Comparison of ENCODE assay signal across 1 cellular context in the genomic region with DNA sequence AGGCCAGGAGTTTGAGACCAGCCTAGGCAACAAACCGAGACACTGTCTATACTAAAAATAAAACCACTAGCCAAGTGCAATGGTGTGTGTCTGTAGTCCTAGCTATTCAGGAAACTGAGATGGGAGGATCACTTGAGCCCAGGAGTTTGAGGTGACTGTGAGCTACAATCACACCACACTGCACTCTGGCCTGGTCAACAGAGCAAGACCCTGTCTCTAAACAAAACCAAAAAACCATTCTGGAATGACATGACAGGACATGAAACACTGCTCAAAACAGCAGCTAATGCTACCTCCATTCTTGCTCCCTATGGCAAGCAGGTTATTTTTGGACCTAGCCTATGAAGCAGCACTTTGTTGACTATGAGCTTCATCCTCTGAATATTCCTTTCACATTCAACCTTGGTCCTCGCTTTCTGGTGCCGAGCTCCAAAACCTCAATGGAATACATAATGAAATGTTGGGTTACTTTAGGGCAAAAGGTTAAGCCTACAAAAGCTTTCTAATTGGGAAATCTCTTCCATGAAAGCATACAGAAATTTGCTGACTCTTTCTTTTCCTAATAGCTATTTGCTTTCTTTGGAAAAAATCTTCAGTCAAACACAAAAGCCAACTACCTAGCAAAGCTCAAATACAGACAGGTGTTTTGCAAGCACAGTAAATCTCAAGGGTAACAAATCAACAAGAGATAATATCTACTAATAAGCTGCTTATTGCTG.
TF ChIP-seq lines count a peak whose summit lies in the region.

No MANE protein-coding gene starts in this region.

TF ChIP-seq in HepG2, 621 proteins besides CTCF, POLR2A, EP300 and RAD21 (continued from another document):
- TF ChIP-seq HNF4A (CRISPR knock-in tag; IDR thresholded peaks at IDR 0.05) (peak; percentile 59; the same call in 1 of the 2 replicates), ZNF17 (CRISPR knock-in tag; IDR thresholded peaks at IDR 0.05) (no peak), SMAD3 (CRISPR knock-in tag; IDR thresholded peaks at IDR 0.05) (0 out of 2 replicates have a peak, but pooled peaks have one; percentile 77), SKI (IDR thresholded peaks at IDR 0.05; ENCODE audit: partially characterized antibody) (peak; percentile 89), HHEX (CRISPR knock-in tag; IDR thresholded peaks at IDR 0.05) (peak; percentile 73), HDAC6 (IDR thresholded peaks at IDR 0.05; ENCODE audit: low read depth, low read length) (no peak), TEAD3 (CRISPR knock-in tag; optimal IDR thresholded peaks at IDR 0.05; ENCODE audit: borderline replicate concordance) (peak; percentile 45), SAP130 (CRISPR knock-in tag; IDR thresholded peaks at IDR 0.05; ENCODE audit: low read depth) (peak; percentile 76), TCF7 (IDR thresholded peaks at IDR 0.05; ENCODE audit: low read depth) (peak; percentile 88), ZNF792 (CRISPR knock-in tag; IDR thresholded peaks at IDR 0.05) (0 out of 2 replicates have a peak, but pooled peaks have one; percentile 57), HOXA5 (CRISPR knock-in tag; IDR thresholded peaks at IDR 0.05) (no peak), RFX3 (CRISPR knock-in tag; IDR thresholded peaks at IDR 0.05) (no peak), ZKSCAN8 (CRISPR knock-in tag; IDR thresholded peaks at IDR 0.05; ENCODE audit: borderline replicate concordance) (peak; percentile 45; the same call in 1 of the 2 replicates), FOXK1 (CRISPR knock-in tag; IDR thresholded peaks at IDR 0.05; ENCODE audit: borderline replicate concordance, low read depth) (peak; percentile 36; the same call in 1 of the 2 replicates)
- TF ChIP-seq, protein P1, sequence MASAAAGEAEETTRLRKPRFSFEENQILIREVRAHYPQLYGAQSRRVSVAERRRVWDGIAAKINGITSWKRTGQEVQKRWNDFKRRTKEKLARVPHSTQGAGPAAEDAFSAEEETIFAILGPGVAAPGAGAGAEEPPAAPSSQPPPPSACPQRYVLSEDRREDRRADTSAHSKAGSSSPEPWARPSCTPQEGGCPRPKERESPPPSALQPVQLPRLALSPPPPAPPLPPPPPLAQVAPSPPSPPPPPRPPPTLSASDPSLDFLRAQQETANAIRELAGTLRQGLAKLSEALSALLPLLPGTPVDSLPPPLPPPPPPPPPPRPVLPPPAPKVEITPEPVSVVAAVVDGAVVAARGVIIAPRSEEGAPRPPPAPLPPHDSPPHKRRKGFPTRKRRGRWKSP (CRISPR knock-in tag; IDR thresholded peaks at IDR 0.05): peak; percentile 63; the same call in 1 of the 2 replicates
- TF ChIP-seq, protein P2, sequence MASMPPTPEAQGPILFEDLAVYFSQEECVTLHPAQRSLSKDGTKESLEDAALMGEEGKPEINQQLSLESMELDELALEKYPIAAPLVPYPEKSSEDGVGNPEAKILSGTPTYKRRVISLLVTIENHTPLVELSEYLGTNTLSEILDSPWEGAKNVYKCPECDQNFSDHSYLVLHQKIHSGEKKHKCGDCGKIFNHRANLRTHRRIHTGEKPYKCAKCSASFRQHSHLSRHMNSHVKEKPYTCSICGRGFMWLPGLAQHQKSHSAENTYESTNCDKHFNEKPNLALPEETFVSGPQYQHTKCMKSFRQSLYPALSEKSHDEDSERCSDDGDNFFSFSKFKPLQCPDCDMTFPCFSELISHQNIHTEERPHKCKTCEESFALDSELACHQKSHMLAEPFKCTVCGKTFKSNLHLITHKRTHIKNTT (CRISPR knock-in tag; IDR thresholded peaks at IDR 0.05): no peak
- TF ChIP-seq, protein P3, sequence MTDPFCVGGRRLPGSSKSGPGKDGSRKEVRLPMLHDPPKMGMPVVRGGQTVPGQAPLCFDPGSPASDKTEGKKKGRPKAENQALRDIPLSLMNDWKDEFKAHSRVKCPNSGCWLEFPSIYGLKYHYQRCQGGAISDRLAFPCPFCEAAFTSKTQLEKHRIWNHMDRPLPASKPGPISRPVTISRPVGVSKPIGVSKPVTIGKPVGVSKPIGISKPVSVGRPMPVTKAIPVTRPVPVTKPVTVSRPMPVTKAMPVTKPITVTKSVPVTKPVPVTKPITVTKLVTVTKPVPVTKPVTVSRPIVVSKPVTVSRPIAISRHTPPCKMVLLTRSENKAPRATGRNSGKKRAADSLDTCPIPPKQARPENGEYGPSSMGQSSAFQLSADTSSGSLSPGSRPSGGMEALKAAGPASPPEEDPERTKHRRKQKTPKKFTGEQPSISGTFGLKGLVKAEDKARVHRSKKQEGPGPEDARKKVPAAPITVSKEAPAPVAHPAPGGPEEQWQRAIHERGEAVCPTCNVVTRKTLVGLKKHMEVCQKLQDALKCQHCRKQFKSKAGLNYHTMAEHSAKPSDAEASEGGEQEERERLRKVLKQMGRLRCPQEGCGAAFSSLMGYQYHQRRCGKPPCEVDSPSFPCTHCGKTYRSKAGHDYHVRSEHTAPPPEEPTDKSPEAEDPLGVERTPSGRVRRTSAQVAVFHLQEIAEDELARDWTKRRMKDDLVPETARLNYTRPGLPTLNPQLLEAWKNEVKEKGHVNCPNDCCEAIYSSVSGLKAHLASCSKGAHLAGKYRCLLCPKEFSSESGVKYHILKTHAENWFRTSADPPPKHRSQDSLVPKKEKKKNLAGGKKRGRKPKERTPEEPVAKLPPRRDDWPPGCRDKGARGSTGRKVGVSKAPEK (CRISPR knock-in tag; IDR thresholded peaks at IDR 0.05; ENCODE audit: borderline replicate concordance): no peak
- TF ChIP-seq, protein P4, sequence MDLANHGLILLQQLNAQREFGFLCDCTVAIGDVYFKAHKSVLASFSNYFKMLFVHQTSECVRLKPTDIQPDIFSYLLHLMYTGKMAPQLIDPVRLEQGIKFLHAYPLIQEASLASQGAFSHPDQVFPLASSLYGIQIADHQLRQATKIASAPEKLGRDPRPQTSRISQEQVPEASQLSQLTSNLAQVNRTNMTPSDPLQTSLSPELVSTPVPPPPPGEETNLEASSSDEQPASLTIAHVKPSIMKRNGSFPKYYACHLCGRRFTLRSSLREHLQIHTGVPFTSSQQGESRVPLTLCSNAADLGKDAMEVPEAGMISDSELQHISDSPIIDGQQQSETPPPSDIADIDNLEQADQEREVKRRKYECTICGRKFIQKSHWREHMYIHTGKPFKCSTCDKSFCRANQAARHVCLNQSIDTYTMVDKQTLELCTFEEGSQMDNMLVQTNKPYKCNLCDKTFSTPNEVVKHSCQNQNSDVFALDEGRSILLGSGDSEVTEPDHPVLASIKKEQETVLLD (CRISPR knock-in tag; IDR thresholded peaks at IDR 0.05; ENCODE audit: low read depth): peak; percentile 40; the same call in 1 of the 2 replicates
- TF ChIP-seq, protein P5, sequence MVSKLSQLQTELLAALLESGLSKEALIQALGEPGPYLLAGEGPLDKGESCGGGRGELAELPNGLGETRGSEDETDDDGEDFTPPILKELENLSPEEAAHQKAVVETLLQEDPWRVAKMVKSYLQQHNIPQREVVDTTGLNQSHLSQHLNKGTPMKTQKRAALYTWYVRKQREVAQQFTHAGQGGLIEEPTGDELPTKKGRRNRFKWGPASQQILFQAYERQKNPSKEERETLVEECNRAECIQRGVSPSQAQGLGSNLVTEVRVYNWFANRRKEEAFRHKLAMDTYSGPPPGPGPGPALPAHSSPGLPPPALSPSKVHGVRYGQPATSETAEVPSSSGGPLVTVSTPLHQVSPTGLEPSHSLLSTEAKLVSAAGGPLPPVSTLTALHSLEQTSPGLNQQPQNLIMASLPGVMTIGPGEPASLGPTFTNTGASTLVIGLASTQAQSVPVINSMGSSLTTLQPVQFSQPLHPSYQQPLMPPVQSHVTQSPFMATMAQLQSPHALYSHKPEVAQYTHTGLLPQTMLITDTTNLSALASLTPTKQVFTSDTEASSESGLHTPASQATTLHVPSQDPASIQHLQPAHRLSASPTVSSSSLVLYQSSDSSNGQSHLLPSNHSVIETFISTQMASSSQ (IDR thresholded peaks at IDR 0.05; ENCODE audit: low read depth): 0 out of 2 replicates have a peak, but pooled peaks have one; percentile 64
- TF ChIP-seq, protein P5 (CRISPR knock-in tag; IDR thresholded peaks at IDR 0.05; ENCODE audit: borderline replicate concordance): no peak; the same call in 1 of the 2 replicates
- TF ChIP-seq, protein P6, sequence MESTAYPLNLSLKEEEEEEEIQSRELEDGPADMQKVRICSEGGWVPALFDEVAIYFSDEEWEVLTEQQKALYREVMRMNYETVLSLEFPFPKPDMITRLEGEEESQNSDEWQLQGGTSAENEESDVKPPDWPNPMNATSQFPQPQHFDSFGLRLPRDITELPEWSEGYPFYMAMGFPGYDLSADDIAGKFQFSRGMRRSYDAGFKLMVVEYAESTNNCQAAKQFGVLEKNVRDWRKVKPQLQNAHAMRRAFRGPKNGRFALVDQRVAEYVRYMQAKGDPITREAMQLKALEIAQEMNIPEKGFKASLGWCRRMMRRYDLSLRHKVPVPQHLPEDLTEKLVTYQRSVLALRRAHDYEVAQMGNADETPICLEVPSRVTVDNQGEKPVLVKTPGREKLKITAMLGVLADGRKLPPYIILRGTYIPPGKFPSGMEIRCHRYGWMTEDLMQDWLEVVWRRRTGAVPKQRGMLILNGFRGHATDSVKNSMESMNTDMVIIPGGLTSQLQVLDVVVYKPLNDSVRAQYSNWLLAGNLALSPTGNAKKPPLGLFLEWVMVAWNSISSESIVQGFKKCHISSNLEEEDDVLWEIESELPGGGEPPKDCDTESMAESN (CRISPR knock-in tag; conservative IDR thresholded peaks at IDR 0.05): 0 out of 2 replicates have a peak, but pooled peaks have one; percentile 62
- TF ChIP-seq, protein P7, sequence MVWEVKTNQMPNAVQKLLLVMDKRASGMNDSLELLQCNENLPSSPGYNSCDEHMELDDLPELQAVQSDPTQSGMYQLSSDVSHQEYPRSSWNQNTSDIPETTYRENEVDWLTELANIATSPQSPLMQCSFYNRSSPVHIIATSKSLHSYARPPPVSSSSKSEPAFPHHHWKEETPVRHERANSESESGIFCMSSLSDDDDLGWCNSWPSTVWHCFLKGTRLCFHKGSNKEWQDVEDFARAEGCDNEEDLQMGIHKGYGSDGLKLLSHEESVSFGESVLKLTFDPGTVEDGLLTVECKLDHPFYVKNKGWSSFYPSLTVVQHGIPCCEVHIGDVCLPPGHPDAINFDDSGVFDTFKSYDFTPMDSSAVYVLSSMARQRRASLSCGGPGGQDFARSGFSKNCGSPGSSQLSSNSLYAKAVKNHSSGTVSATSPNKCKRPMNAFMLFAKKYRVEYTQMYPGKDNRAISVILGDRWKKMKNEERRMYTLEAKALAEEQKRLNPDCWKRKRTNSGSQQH (CRISPR knock-in tag; IDR thresholded peaks at IDR 0.05; ENCODE audit: low read depth): no peak
